In genomic region chr4:3046623-3047022, GRCh38 we compare ENCODE assay signal across 15 cellular contexts. TPM values are rescaled to one million over a fixed set of nuclear protein-coding genes. Genes with fewer than 3 reads are reported as not detected.
DNase-seq lines count a peak whose midpoint lies in the region; ATAC-seq lines count a peak whose summit lies in the region.
"Had no signal": no experiment of that assay in that cellular context is flagged by ENCODE, and none has a peak within 500 bp of the region (broad histone marks: within the 10 kb centered on the region; RNA-seq: fewer than 3 reads in every experiment).

No MANE protein-coding gene starts in this region.

- H3K4me1 Mint-ChIP-seq in IgD-negative memory B cell (peaks cover 33 to 48% (median 35%) of the 10 kb centered on the region in 3 donors), T-cell (peaks cover 41 to 48% (median 46%) of the 10 kb centered on the region in 3 donors), memory B cell (peaks cover 38% of the 10 kb centered on the region)
- H3K4me1 Mint-ChIP-seq in stimulated activated naive B cell treated with anti-CD40 and anti-IgM and Interleukin-4, amounts not matched to agents 10 μg/mL and 1 μg/mL and 100 μg/mL, for 72 hours: peaks cover 44 to 71% of the 10 kb centered on the region in 2 donors

- H3K27ac Mint-ChIP-seq in IgD-negative memory B cell: peak overlapping the region; percentile 95 to 99 (median 98)
- H3K27ac Mint-ChIP-seq in T-cell: no peak overlapping the region
- peak overlapping the region; percentile 95 for H3K27ac Mint-ChIP-seq in memory B cell
- peak overlapping the region; percentile 94 for H3K27ac Mint-ChIP-seq in stimulated activated naive B cell treated with anti-CD40 and anti-IgM and Interleukin-4, amounts not matched to agents 10 μg/mL and 1 μg/mL and 100 μg/mL, for 72 hours
- H3K27ac Mint-ChIP-seq: H9 had no signal

- no peak for DNase-seq in T-cell
- no peak for DNase-seq in memory B cell (ENCODE audit: low spot score in 2 of 2)
- no peak for DNase-seq in stimulated activated naive B cell treated with anti-CD40 and anti-IgM and Interleukin-4, amounts not matched to agents 10 μg/mL and 1 μg/mL and 100 μg/mL, for 72 hours
- no peak for DNase-seq in HK-2 (ENCODE audit: unreplicated experiment)
- DNase-seq: DMS153, NCI-H1417 treated with DMSO at 0.1 percent for 48 hours, NCI-H2171 had no signal

- POLR2A ChIA-PET in T-cell (lab: Charles Lee): no interaction called here

- ATAC-seq in T-cell (replicated peaks in 1 of 4): no peak
- no peak for ATAC-seq in memory B cell (ENCODE audit: low read depth)
- ATAC-seq in stimulated activated naive B cell treated with anti-CD40 and anti-IgM and Interleukin-4, amounts not matched to agents 10 μg/mL and 1 μg/mL and 100 μg/mL, for 72 hours (replicated peaks): no peak
- ATAC-seq in esophagus mucosa: no peak
- no peak for ATAC-seq in GM19035 (IDR thresholded peaks at IDR 0.05; ENCODE audit: unreplicated experiment)

- CTCF ChIA-PET in T-cell (lab: Charles Lee): interaction anchor here in 1 of 2 donors (0.6 kb wide), 1 partner anchor 14 kb away, joined by 5 read pairs; no protein-coding TSS in a partner anchor

- H3K27me3 Mint-ChIP-seq in IgD-negative memory B cell (no peaks in the 10 kb centered on the region), T-cell (no peaks in the 10 kb centered on the region), memory B cell (no peaks in the 10 kb centered on the region)
- H3K27me3 Mint-ChIP-seq in stimulated activated naive B cell treated with anti-CD40 and anti-IgM and Interleukin-4, amounts not matched to agents 10 μg/mL and 1 μg/mL and 100 μg/mL, for 72 hours: no peaks in the 10 kb centered on the region

- H3K9me3 Mint-ChIP-seq in IgD-negative memory B cell (peaks cover 0 to 7% (median 0%) of the 10 kb centered on the region in 3 donors), T-cell (peaks cover 0 to 5% (median 0%) of the 10 kb centered on the region in 3 donors), memory B cell (peaks cover 3% of the 10 kb centered on the region)
- H3K9me3 Mint-ChIP-seq in stimulated activated naive B cell treated with anti-CD40 and anti-IgM and Interleukin-4, amounts not matched to agents 10 μg/mL and 1 μg/mL and 100 μg/mL, for 72 hours: peaks cover 0 to 6% of the 10 kb centered on the region in 2 donors

- peak overlapping the region in 3 of 4 donors; percentile 63 to 92 (median 84) for H3K4me3 Mint-ChIP-seq in IgD-negative memory B cell
- H3K4me3 Mint-ChIP-seq in T-cell: peak overlapping the region in 2 of 3 donors; percentile 45 to 56
- H3K4me3 Mint-ChIP-seq in memory B cell: peak overlapping the region; percentile 17
- peak overlapping the region in 1 of 2 donors; percentile 57 for H3K4me3 Mint-ChIP-seq in stimulated activated naive B cell treated with anti-CD40 and anti-IgM and Interleukin-4, amounts not matched to agents 10 μg/mL and 1 μg/mL and 100 μg/mL, for 72 hours
- H3K4me3 Mint-ChIP-seq: H9 had no signal

- H3K36me3 Mint-ChIP-seq in IgD-negative memory B cell: peaks cover 10% of the 10 kb centered on the region
- H3K36me3 Mint-ChIP-seq in T-cell: peaks cover 4% of the 10 kb centered on the region
- H3K36me3 Mint-ChIP-seq in memory B cell: peaks cover 7% of the 10 kb centered on the region
- peaks cover 15 to 40% of the 10 kb centered on the region in 2 donors for H3K36me3 Mint-ChIP-seq in stimulated activated naive B cell treated with anti-CD40 and anti-IgM and Interleukin-4, amounts not matched to agents 10 μg/mL and 1 μg/mL and 100 μg/mL, for 72 hours

RNA-seq across cellular contexts. Expression of gene HTT-AS, which starts 27.7 kb away (rescaled TPM):
- polyA plus RNA-seq in IgD-negative memory B cell: not detected
- total RNA-seq in T-cell: not detected
- not detected for total RNA-seq in esophagus mucosa
- total RNA-seq: H9, HT1080, IMR-90, NCI-H460 had no signal
- polyA plus RNA-seq: AG04450, IMR-90 had no signal

RNA-seq across cellular contexts. Expression of gene HTT, which starts 27.9 kb away (rescaled TPM):
- 10.0 TPM for polyA plus RNA-seq in IgD-negative memory B cell
- total RNA-seq in T-cell (10 to 100 TPM; 60.3 to 97.1 (median 71.4) TPM), esophagus mucosa (39.6 TPM)

Comparison
In these comparisons a context has a peak if more than half of its experiments do, and no peak if none do; other contexts are left out.
1. H3K27ac Mint-ChIP-seq: peak in IgD-negative memory B cell (3 of 3), memory B cell (single experiment) and stimulated activated naive B cell treated with anti-CD40 and anti-IgM and Interleukin-4, amounts not matched to agents 10 μg/mL and 1 μg/mL and 100 μg/mL, for 72 hours (single experiment); none in T-cell (0 of 2).